ENCODE assay signal across 18 cellular contexts in the genomic region with DNA sequence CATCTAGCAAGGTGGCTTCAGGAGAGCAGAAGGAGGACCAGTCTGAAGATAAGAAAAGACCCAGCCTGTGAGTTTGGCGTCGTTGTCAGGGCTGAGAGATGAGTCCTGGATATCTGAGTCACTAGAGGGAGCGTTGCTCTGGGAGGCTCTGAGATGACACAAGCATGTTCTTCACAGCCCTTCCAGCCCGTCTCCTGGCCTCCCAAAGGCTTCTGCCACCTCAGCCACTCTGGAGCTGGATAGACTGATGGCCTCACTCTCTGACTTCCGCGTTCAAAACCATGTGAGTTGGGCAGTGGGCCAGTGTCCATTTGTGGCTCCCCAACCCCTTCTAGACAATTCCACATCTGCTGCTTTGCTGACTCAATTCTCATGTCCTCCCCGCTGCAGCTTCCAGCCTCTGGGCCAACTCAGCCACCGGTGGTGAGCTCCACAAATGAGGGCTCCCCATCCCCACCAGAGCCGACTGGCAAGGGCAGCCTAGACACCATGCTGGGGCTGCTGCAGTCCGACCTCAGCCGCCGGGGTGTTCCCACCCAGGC. TPM values are rescaled to one million over a fixed set of nuclear protein-coding genes. Genes with fewer than 3 reads are reported as not detected.
DNase-seq lines count a peak whose midpoint lies in the region; ATAC-seq and TF ChIP-seq lines count a peak whose summit lies in the region.
"Had no signal": no experiment of that assay in that cellular context is flagged by ENCODE, and none has a peak within 500 bp of the region (broad histone marks: within the 10 kb centered on the region; RNA-seq: fewer than 3 reads in every experiment).

No MANE protein-coding gene starts in this region.

- H3K9me3 Mint-ChIP-seq in Calu3 (ENCODE audit: low read depth, unreplicated experiment) (no peaks in the 10 kb centered on the region), progenitor cell of endocrine pancreas (ENCODE audit: low read depth) (no peaks in the 10 kb centered on the region)
- H3K9me3 Mint-ChIP-seq: activated T-helper 1 cell treated with anti-CD3 and anti-CD28 coated beads, Interleukin-12 subunit alpha, Interleukin-12 subunit beta, Interleukin-2, Interleukin-4 antibody, amounts not matched to agents 30 ng/mL and 10 ng/mL and 1 ng/mL, durations not matched to agents 14 hours and 24 hours and 36 hours; endodermal cell; naive B cell; stimulated activated naive CD8-positive, alpha-beta T cell treated with anti-CD3 and anti-CD28 coated beads, Interleukin-15, amount 100 ng/mL, for 72 hours had no signal

- peaks cover 43% of the 10 kb centered on the region for H3K36me3 Mint-ChIP-seq in Calu3 (ENCODE audit: insufficient read depth, unreplicated experiment)
- no peaks in the 10 kb centered on the region for H3K36me3 Mint-ChIP-seq in progenitor cell of endocrine pancreas (ENCODE audit: insufficient read depth)
- H3K36me3 Mint-ChIP-seq: naive B cell had no signal

- CTCF ChIA-PET in Calu3 (lab: Charles Lee), result no interaction called here

- ATAC-seq in GM19023 (IDR thresholded peaks at IDR 0.05; ENCODE audit: unreplicated experiment), result no peak
- ATAC-seq: left cardiac atrium; stimulated activated naive CD8-positive, alpha-beta T cell treated with anti-CD3 and anti-CD28 coated beads, Interleukin-15, amount 100 ng/mL, for 72 hours had no signal

- no peak for DNase-seq in Calu3
- peak; percentile 43 for DNase-seq in RKO (ENCODE audit: low spot score)
- peak; percentile 53 for DNase-seq in fibroblast of gingiva (ENCODE audit: low read depth)
- DNase-seq in skeletal muscle cell (ENCODE audit: low read depth), result peak; percentile 62
- DNase-seq in SIG-M5 (lab: John Stamatoyannopoulos, UW), result no peak
- no peak for DNase-seq in progenitor cell of endocrine pancreas (ENCODE audit: low spot score, unreplicated experiment)
- DNase-seq: activated CD4-positive, alpha-beta T cell treated with anti-CD3 and anti-CD28 coated beads, Interleukin-2, amount 50 U/mL, for 1 hour; endodermal cell; left cardiac atrium; naive B cell; NCI-H1092 treated with DMSO at 0.1 percent for 48 hours; NCI-H226; stimulated activated naive CD8-positive, alpha-beta T cell treated with anti-CD3 and anti-CD28 coated beads, Interleukin-15, amount 100 ng/mL, for 72 hours had no signal

- BruUV-seq in Calu3 (replicated peaks; lab: Mats Ljungman, UMichigan), result TSS peak; percentile 18

- H3K27me3 Mint-ChIP-seq in Calu3 (ENCODE audit: unreplicated experiment), result no peaks in the 10 kb centered on the region
- peaks cover 60% of the 10 kb centered on the region for H3K27me3 Mint-ChIP-seq in progenitor cell of endocrine pancreas

- H3K4me3 Mint-ChIP-seq in Calu3 (ENCODE audit: low read depth, unreplicated experiment) (no peak overlapping the region), progenitor cell of endocrine pancreas (ENCODE audit: low read depth) (no peak overlapping the region)
- H3K4me3 Mint-ChIP-seq: stimulated activated naive CD8-positive, alpha-beta T cell treated with anti-CD3 and anti-CD28 coated beads, Interleukin-15, amount 100 ng/mL, for 72 hours had no signal

- H3K27ac Mint-ChIP-seq in Calu3 (ENCODE audit: unreplicated experiment), result no peak overlapping the region
- H3K27ac Mint-ChIP-seq in progenitor cell of endocrine pancreas, result no peak overlapping the region
- H3K27ac Mint-ChIP-seq: activated T-helper 1 cell treated with anti-CD3 and anti-CD28 coated beads, Interleukin-12 subunit alpha, Interleukin-12 subunit beta, Interleukin-2, Interleukin-4 antibody, amounts not matched to agents 30 ng/mL and 10 ng/mL and 1 ng/mL, durations not matched to agents 14 hours and 24 hours and 36 hours; endodermal cell; naive B cell had no signal

- intact Hi-C loops in Calu3 (cut with micrococcal nuclease; ENCODE audit: unreplicated experiment), result no loop called here

- TF ChIP-seq CTCF in Calu3 (IDR thresholded peaks at IDR 0.05; ENCODE audit: unreplicated experiment) (no peak), progenitor cell of endocrine pancreas (IDR thresholded peaks at IDR 0.05; ENCODE audit: unreplicated experiment) (no peak)

- H3K4me3 ChIP-seq in skeletal muscle cell (ENCODE audit: low read depth, low read length), result no peak overlapping the region
- H3K4me3 ChIP-seq: hepatocyte, right atrium auricular region had no signal

- H3K4me1 Mint-ChIP-seq in Calu3 (ENCODE audit: low read depth, unreplicated experiment) (peaks cover 31% of the 10 kb centered on the region), progenitor cell of endocrine pancreas (ENCODE audit: low read depth) (peaks cover 17% of the 10 kb centered on the region)

RNA-seq across cellular contexts. Expression of a gene that starts 2.3 kb away (rescaled TPM):
- total RNA-seq in Calu3 (2022), result 14.5 and 18.7 TPM in 2 replicates
- 4.5 and 5.0 TPM in 2 replicates for total RNA-seq in progenitor cell of endocrine pancreas

RNA-seq across cellular contexts. Expression of a gene that starts 8.7 kb away (rescaled TPM):
- total RNA-seq in Calu3 (2022) (0.54 and 1.6 TPM in 2 replicates), progenitor cell of endocrine pancreas (0.29 and 0.62 TPM in 2 replicates)
- total RNA-seq: activated T-helper 1 cell treated with anti-CD3 and anti-CD28 coated beads, Interleukin-12 subunit alpha, Interleukin-12 subunit beta, Interleukin-2, Interleukin-4 antibody, amounts not matched to agents 30 ng/mL and 10 ng/mL and 1 ng/mL, durations not matched to agents 14 hours and 24 hours and 36 hours; left cardiac atrium; right atrium auricular region had no signal

RNA-seq across cellular contexts. Expression of a gene that starts 14.9 kb away (rescaled TPM):
- 13.2 and 13.6 TPM in 2 replicates for total RNA-seq in Calu3 (2022)
- 14.6 and 14.8 TPM in 2 replicates for total RNA-seq in progenitor cell of endocrine pancreas

RNA-seq across cellular contexts. Expression of a gene that starts 31.7 kb away (rescaled TPM):
- total RNA-seq in Calu3 (2022) (0.17 TPM in 1 of 2 replicates, not detected in the other), progenitor cell of endocrine pancreas (1.2 and 1.4 TPM in 2 replicates)
- total RNA-seq: HT-29 had no signal

RNA-seq across cellular contexts. Expression of a gene that starts 33.9 kb away (rescaled TPM):
- total RNA-seq in Calu3 (2022) (96.0 and 105 TPM in 2 replicates), progenitor cell of endocrine pancreas (65.1 and 65.7 TPM in 2 replicates)

Comparison
In these comparisons a context has a peak if more than half of its experiments do, and no peak if none do; other contexts are left out.
1. DNase-seq: peak in RKO (single experiment), fibroblast of gingiva (single experiment) and skeletal muscle cell (single experiment); none in Calu3 (single experiment), SIG-M5 (single experiment) and progenitor cell of endocrine pancreas (single experiment).